Comparison of ENCODE assay signal across 1 cellular context in the genomic region with DNA sequence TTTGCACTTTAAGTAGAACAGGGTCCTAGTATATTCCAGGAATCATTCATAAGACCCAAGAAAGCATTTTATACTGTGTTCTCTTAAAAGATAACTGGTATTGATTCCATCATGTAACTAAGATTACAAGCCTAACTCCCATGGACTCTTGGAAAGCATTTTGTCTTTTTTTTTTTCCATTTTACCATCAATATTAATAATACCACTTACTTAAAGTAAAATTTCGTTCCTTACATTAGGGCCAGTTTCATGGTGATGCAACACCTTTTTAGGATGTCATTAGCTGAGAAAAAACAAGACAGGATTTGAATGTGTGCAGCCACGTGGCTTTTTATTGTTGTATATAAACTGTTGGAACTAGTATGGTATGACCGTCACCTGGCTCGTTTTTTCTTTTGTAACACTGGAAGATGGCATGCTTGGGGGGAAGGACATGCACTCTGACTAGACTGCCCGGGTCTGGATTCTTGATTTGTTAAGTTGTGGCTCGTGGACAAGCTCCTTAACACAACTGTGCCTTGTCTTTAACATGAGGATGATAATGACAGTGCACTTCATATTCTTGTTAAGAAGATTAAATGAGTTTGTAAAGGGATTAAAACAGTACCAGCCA.
TF ChIP-seq lines count a peak whose summit lies in the region.

No MANE protein-coding gene starts in this region.

TF ChIP-seq in endothelial cell of umbilical vein, 7 proteins besides CTCF, POLR2A, EP300 and RAD21:
- TF ChIP-seq MYC (IDR thresholded peaks at IDR 0.05; ENCODE audit: low read depth, low read length) = no peak
- no peak for TF ChIP-seq POLR2AphosphoS5 (IDR thresholded peaks at IDR 0.05; ENCODE audit: insufficient read depth, low read depth, low read length)
